ENCODE assay signal across 15 cellular contexts in genomic region chr7:10106609-10107008, GRCh38.
A peak's percentile ranks its signal among the peaks of the same experiment; 100 is the strongest.
DNase-seq lines count a peak whose midpoint lies in the region; ATAC-seq and TF ChIP-seq lines count a peak whose summit lies in the region.
"Had no signal": no experiment of that assay in that cellular context is flagged by ENCODE, and none has a peak within 500 bp of the region (broad histone marks: within the 10 kb centered on the region; RNA-seq: fewer than 3 reads in every experiment).

No MANE protein-coding gene starts in this region.

- no peak overlapping the region for H3K9ac ChIP-seq in OCI-LY1 (ENCODE audit: low read length)

- H3K79me2 ChIP-seq in OCI-LY1 (ENCODE audit: insufficient read depth, low read length): no peaks in the 10 kb centered on the region

- TF ChIP-seq CTCF in OCI-LY1 (IDR thresholded peaks at IDR 0.05; ENCODE audit: low read length): no peak
- TF ChIP-seq CTCF in epithelial cell of proximal tubule (conservative IDR thresholded peaks at IDR 0.05; ENCODE audit: low read depth, low read length): no peak
- no peak for TF ChIP-seq CTCF in right lobe of liver (IDR thresholded peaks at IDR 0.05)

- H3K4me2 ChIP-seq in OCI-LY1 (ENCODE audit: low read length): no peak overlapping the region
- H3K4me2 ChIP-seq: GM23338 had no signal

- no peaks in the 10 kb centered on the region for H3K36me3 ChIP-seq in OCI-LY1 (ENCODE audit: insufficient read depth, low read length)
- H3K36me3 ChIP-seq in right lobe of liver: no peaks in the 10 kb centered on the region
- H3K36me3 ChIP-seq: BE2C had no signal

- H3K27me3 ChIP-seq in OCI-LY1 (ENCODE audit: insufficient read depth, low read length) (no peaks in the 10 kb centered on the region), right lobe of liver (no peaks in the 10 kb centered on the region)
- H3K27me3 ChIP-seq: BE2C had no signal

- H3F3A ChIP-seq in OCI-LY1 (ENCODE audit: insufficient read depth, low read length): no peaks in the 10 kb centered on the region

- no peaks in the 10 kb centered on the region for H4K20me1 ChIP-seq in OCI-LY1 (ENCODE audit: insufficient read depth, low read length)

- 23% methylated on average over 1 of the region's 1 CpG for WGBS in right lobe of liver (ENCODE audit: insufficient coverage, low coverage, low lambda C conversion rate, missing lambda C conversion rate)

- in situ Hi-C loops in ACHN (cut with HindIII; ENCODE audit: low pct_ligation_motif_present, low pct_unique_long_range_greater_than_20kb, low sequenced_read_pairs): no loop called here

- 0 out of 2 replicates have a peak overlapping the region, but pooled peaks have one; percentile 63 for H2AFZ ChIP-seq in OCI-LY1 (ENCODE audit: low read length)
- H2AFZ ChIP-seq: GM23338 had no signal

- no peak overlapping the region for H3K4me3 ChIP-seq in OCI-LY1 (ENCODE audit: low read depth, low read length, poor library complexity, severe bottlenecking)
- no peak overlapping the region for H3K4me3 ChIP-seq in epithelial cell of proximal tubule (ENCODE audit: low read depth, low read length)
- H3K4me3 ChIP-seq in right lobe of liver: no peak overlapping the region
- H3K4me3 ChIP-seq: GM23338, K562 had no signal

- no peak overlapping the region for H3K27ac ChIP-seq in OCI-LY1 (ENCODE audit: low read depth, low read length, poor library complexity, severe bottlenecking)
- H3K27ac ChIP-seq in right lobe of liver: no peak overlapping the region
- H3K27ac ChIP-seq: C4-2B had no signal

- no peaks in the 10 kb centered on the region for H3K9me2 ChIP-seq in OCI-LY1 (ENCODE audit: low read depth, low read length)

- intact Hi-C loops in right lobe of liver (cut with DNase I): no loop called here

- DNase-seq in ACHN (peak; percentile 35), epithelial cell of proximal tubule (ENCODE audit: low read depth) (peak; percentile 1), right lobe of liver (no peak), GOT3 (lab: John Stamatoyannopoulos, UW) (no peak), activated T-cell treated with anti-CD3 and anti-CD28 coated beads for 4 hours (no peak)
- DNase-seq in NK-92 treated with Interleukin-12 subunit alpha and Interleukin-12 subunit beta, amount 100 ng/mL, for 24 hours (lab: John Stamatoyannopoulos, UW): no peak
- DNase-seq: BE2C; CD4-positive, alpha-beta memory T cell; DMS53; H9 had no signal

- no peak for TF ChIP-seq POLR2A in right lobe of liver (IDR thresholded peaks at IDR 0.05)

- peaks cover 3% of the 10 kb centered on the region; the same call in 1 of the 2 replicates for H3K9me3 ChIP-seq in OCI-LY1 (ENCODE audit: low read length)
- H3K9me3 ChIP-seq in right lobe of liver: no peaks in the 10 kb centered on the region
- H3K9me3 ChIP-seq: BE2C had no signal

- H3K4me1 ChIP-seq in OCI-LY1 (ENCODE audit: insufficient read depth, low read length, severe bottlenecking): peaks cover 10% of the 10 kb centered on the region
- peaks cover 0 to 9% (median 0%) of the 10 kb centered on the region in 4 donors for H3K4me1 ChIP-seq in right lobe of liver

- peak; percentile 72 to 92 (median 88) for ATAC-seq in right lobe of liver
- no peak for ATAC-seq in HG03442 (IDR thresholded peaks at IDR 0.05; ENCODE audit: unreplicated experiment)
- ATAC-seq: GM23338, K562 had no signal

Comparison
In these comparisons a context has a peak if more than half of its experiments do, and no peak if none do; other contexts are left out.
1. DNase-seq: peak in ACHN (single experiment) and epithelial cell of proximal tubule (single experiment); none in right lobe of liver (0 of 3), GOT3 (single experiment), activated T-cell treated with anti-CD3 and anti-CD28 coated beads for 4 hours (single experiment) and NK-92 treated with Interleukin-12 subunit alpha and Interleukin-12 subunit beta, amount 100 ng/mL, for 24 hours (single experiment).